In genomic region chr11:102957953-102958352, GRCh38 we compare ENCODE assay signal across 18 cellular contexts. TPM values are rescaled to one million over a fixed set of nuclear protein-coding genes. Genes with fewer than 3 reads are reported as not detected.
"Had no signal": no experiment of that assay in that cellular context is flagged by ENCODE, and none has a peak within 500 bp of the region (broad histone marks: within the 10 kb centered on the region; RNA-seq: fewer than 3 reads in every experiment).

No MANE protein-coding gene starts in this region.

- H3K36me3 ChIP-seq: ascending aorta, colonic mucosa, neutrophil, right atrium auricular region, transverse colon had no signal

- H3K9me3 ChIP-seq: ascending aorta, colonic mucosa, neutrophil, right atrium auricular region, transverse colon had no signal

- H3K4me3 ChIP-seq: ascending aorta, colonic mucosa, right atrium auricular region, transverse colon had no signal

- H3K27ac ChIP-seq: ascending aorta, colonic mucosa, neutrophil, right atrium auricular region, transverse colon had no signal

- ATAC-seq: activated CD8-positive, alpha-beta T cell treated with anti-CD3 and anti-CD28 coated beads, Interleukin-2, amount 10 ng/mL, durations not matched to agents 7 days and 5 days; activated naive CD8-positive, alpha-beta T cell treated with anti-CD3 and anti-CD28 coated beads, Interleukin-2, amount 50 U/mL, for 24 hours; left cardiac atrium; naive thymus-derived CD8-positive, alpha-beta T cell; stimulated activated effector memory CD8-positive, alpha-beta T cell treated with anti-CD3 and anti-CD28 coated beads, Interleukin-12 subunit alpha, Interleukin-12 subunit beta, amount 100 ng/mL, for 72 hours had no signal

- H3K4me1 ChIP-seq: ascending aorta, colonic mucosa, right atrium auricular region, transverse colon had no signal

- H3K27me3 ChIP-seq: ascending aorta, colonic mucosa, neutrophil, right atrium auricular region, transverse colon had no signal

- FAIRE-seq: endothelial cell of umbilical vein had no signal

- DNase-seq: activated CD4-positive, alpha-beta T cell treated with anti-CD3 and anti-CD28 coated beads for 4 hours; activated CD8-positive, alpha-beta memory T cell treated with anti-CD3 and anti-CD28 coated beads, Interleukin-2, amount 50 U/mL, for 48 hours; activated CD8-positive, alpha-beta T cell treated with anti-CD3 and anti-CD28 coated beads, Interleukin-2, amount 10 ng/mL, durations not matched to agents 7 days and 5 days; activated naive CD4-positive, alpha-beta T cell; activated naive CD8-positive, alpha-beta T cell treated with anti-CD3 and anti-CD28 coated beads, Interleukin-2, amount 50 U/mL, for 24 hours; caudate nucleus; colonic mucosa; left cardiac atrium; naive thymus-derived CD8-positive, alpha-beta T cell; posterior cingulate gyrus; transverse colon had no signal

RNA-seq across cellular contexts. Expression of gene MMP13, which starts 2.4 kb away (rescaled TPM):
- total RNA-seq: activated CD8-positive, alpha-beta T cell treated with anti-CD3 and anti-CD28 coated beads, Interleukin-2, amount 10 ng/mL, durations not matched to agents 7 days and 5 days; ascending aorta; colonic mucosa; endothelial cell of umbilical vein; left cardiac atrium; lung microvascular endothelial cell; mononuclear cell; naive thymus-derived CD8-positive, alpha-beta T cell; right atrium auricular region; transverse colon had no signal
- polyA plus RNA-seq: endothelial cell of umbilical vein; naive thymus-derived CD8-positive, alpha-beta T cell had no signal
